Comparison of ENCODE assay signal across 17 cellular contexts in the genomic region with DNA sequence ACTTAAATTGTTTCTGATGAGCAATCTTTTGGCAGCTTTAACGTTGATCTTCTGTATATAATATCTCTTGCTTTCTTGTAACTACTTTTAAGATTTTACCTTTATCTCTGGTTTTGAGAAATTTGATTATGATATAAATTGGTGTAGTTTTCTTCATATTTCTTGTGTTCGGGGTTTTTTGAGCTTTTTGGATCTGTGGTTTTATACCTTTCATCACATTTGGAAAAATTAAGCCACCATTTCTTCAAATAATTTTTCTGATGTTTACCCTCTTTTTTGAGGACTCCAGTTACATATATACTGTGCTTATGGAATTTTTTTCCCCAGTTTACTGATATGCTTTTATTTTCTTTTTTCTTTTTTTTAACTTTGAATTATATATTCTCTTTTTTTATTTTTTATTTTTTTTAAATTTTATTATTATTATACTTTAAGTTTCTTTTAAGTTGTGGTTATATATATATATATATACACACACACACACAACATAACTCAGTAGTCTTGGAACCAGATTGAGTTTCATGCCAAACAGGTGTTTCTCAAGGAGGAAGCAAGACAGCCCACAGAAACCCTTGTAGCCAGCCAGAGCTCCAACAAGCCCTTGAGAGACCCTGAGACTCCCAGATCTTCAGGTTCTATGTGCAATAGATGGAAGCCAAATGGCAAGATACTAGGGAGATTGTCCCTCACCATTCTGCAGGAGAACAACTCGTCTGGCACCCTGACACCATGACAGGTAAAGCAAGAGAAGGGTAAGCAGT. TPM values are rescaled to one million over a fixed set of nuclear protein-coding genes. Genes with fewer than 3 reads are reported as not detected.
DNase-seq lines count a peak whose midpoint lies in the region; ATAC-seq, FAIRE-seq and TF ChIP-seq lines count a peak whose summit lies in the region.
"Had no signal": no experiment of that assay in that cellular context is flagged by ENCODE, and none has a peak within 500 bp of the region (broad histone marks: within the 10 kb centered on the region; RNA-seq: fewer than 3 reads in every experiment).

No MANE protein-coding gene starts in this region.

- no peak for TF ChIP-seq CTCF in ovary (IDR thresholded peaks at IDR 0.05)

- H3K36me3 ChIP-seq in small intestine (ENCODE audit: control insufficient read depth in 2 of 2, insufficient read depth in 2 of 2, low read length in 2 of 2) = no peaks in the 10 kb centered on the region
- no peaks in the 10 kb centered on the region for H3K36me3 ChIP-seq in ovary

- no peak for TF ChIP-seq EP300 in ovary (IDR thresholded peaks at IDR 0.05)

- no peak for TF ChIP-seq POLR2A in ovary (IDR thresholded peaks at IDR 0.05)

- WGBS in small intestine, 3 donors = 68 to 85% (median 71%) methylated on average over 3 of the region's 3 CpGs
- 70 to 83% (median 76%) methylated on average over 3 of the region's 3 CpGs for WGBS in ovary, 3 donors

- H3K27me3 ChIP-seq in small intestine (ENCODE audit: control insufficient read depth in 2 of 2, insufficient read depth in 2 of 2, low read length in 2 of 2) = no peaks in the 10 kb centered on the region
- no peaks in the 10 kb centered on the region for H3K27me3 ChIP-seq in ovary
- H3K27me3 ChIP-seq: foreskin keratinocyte had no signal

- H3K4me1 ChIP-seq in small intestine (ENCODE audit: control insufficient read depth in 2 of 2, insufficient read depth in 1 of 2, low read depth in 1 of 2, low read length in 1 of 2) (no peaks in the 10 kb centered on the region), ovary (ENCODE audit: insufficient read depth) (no peaks in the 10 kb centered on the region)
- H3K4me1 ChIP-seq: foreskin keratinocyte had no signal

- H3K4me3 ChIP-seq in small intestine (ENCODE audit: low read depth in 1 of 2, low read length in 2 of 2) (no peak overlapping the region), ovary (no peak overlapping the region)

- intact Hi-C loops in ovary (cut with DNase I) = no loop called here

- FAIRE-seq in small intestine (lab: Jason Lieb, UNC) = peak; percentile 41
- FAIRE-seq: islet of Langerhans had no signal

- DNase-seq in small intestine (no peak), ovary (no peak), hepatic stellate cell (ENCODE audit: low spot score) (no peak)
- DNase-seq: activated CD4-positive, alpha-beta T cell treated with anti-CD3 and anti-CD28 coated beads, Interleukin-2, amount 50 U/mL, for 48 hours; CD4-positive, CD25-positive, alpha-beta regulatory T cell; effector CD4-positive, alpha-beta T cell; foreskin keratinocyte; KG1; NCI-H146; NCI-H69; occipital lobe had no signal

- peak; percentile 74 for ATAC-seq in GM19043 (IDR thresholded peaks at IDR 0.05; ENCODE audit: low read depth, unreplicated experiment)
- ATAC-seq in GM21723 (IDR thresholded peaks at IDR 0.05; ENCODE audit: unreplicated experiment) = peak; percentile 78
- ATAC-seq in HG03108 (IDR thresholded peaks at IDR 0.05; ENCODE audit: unreplicated experiment) = peak; percentile 59
- ATAC-seq in GM21737 (IDR thresholded peaks at IDR 0.05; ENCODE audit: unreplicated experiment) = no peak
- ATAC-seq: foreskin keratinocyte had no signal

- H3K27ac ChIP-seq in small intestine (ENCODE audit: low read depth in 1 of 2, low read length in 1 of 2) (no peak overlapping the region), ovary (no peak overlapping the region)
- H3K27ac ChIP-seq: foreskin keratinocyte had no signal

- no peaks in the 10 kb centered on the region for H3K9me3 ChIP-seq in small intestine (ENCODE audit: control insufficient read depth, low read depth)
- no peaks in the 10 kb centered on the region for H3K9me3 ChIP-seq in ovary

RNA-seq across cellular contexts. Expression of a gene that starts 27.5 kb away (rescaled TPM):
- polyA plus RNA-seq in small intestine (under 1 TPM in 1 of 3 donors, not detected in 2; 0.03 TPM), ovary (not detected)
- not detected for total RNA-seq in ovary
- total RNA-seq: activated T-helper 2 cell treated with anti-CD3 and anti-CD28 coated beads, Interferon-gamma antibody, Interleukin-2, Interleukin-4, amounts not matched to agents 10 μg/mL and 5 μg/mL and 100 μg/mL, durations not matched to agents 14 hours and 24 hours and 36 hours; CD4-positive, CD25-positive, alpha-beta regulatory T cell; foreskin keratinocyte; occipital lobe had no signal
- polyA plus RNA-seq: CD4-positive, CD25-positive, alpha-beta regulatory T cell; foreskin keratinocyte had no signal
